In the genomic region with DNA sequence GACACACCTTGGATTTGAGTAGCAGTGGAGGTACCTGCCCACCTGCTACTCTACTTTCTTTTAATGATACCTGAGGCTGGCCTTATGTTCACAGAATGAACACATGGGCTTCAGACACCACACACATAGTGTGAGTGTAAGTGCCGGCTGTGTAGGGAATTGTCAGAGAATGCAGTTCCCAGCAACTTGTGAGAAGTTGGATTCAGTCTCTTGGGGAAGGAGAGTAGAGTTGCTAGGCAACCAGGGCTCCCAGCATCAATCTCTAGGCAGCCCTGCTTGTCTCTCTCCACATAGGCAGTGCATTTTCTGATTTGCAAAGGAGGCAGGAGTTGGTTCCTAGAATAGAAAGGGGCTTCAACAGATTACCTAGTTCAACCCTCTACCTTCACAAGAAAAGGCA, we compare ENCODE assay signal across 28 cellular contexts.
"Had no signal": no experiment of that assay in that cellular context is flagged by ENCODE, and none has a peak within 500 bp of the region (broad histone marks: within the 10 kb centered on the region; RNA-seq: fewer than 3 reads in every experiment).

No MANE protein-coding gene starts in this region.

- H3K4me3 ChIP-seq: adrenal gland, body of pancreas, colonic mucosa, esophagus squamous epithelium, gastroesophageal sphincter had no signal

- H3K4me1 ChIP-seq: adrenal gland, body of pancreas, colonic mucosa, esophagus squamous epithelium, gastroesophageal sphincter had no signal

- H3K36me3 Mint-ChIP-seq: activated naive CD8-positive, alpha-beta T cell had no signal

- H3K9me3 ChIP-seq: adrenal gland, body of pancreas, colonic mucosa, esophagus squamous epithelium had no signal

- H3K4me3 Mint-ChIP-seq: activated B cell treated with CpG ODN at 0.5 μM for 24 hours; activated CD8-positive, alpha-beta T cell treated with anti-CD3 and anti-CD28 coated beads for 36 hours; activated naive CD8-positive, alpha-beta T cell; activated T-cell treated with anti-CD3 and anti-CD28 coated beads, Interleukin-2, amount 50 U/mL, for 4 hours; activated T-helper 17 cell treated with anti-CD3 and anti-CD28 coated beads, Interleukin-2, amount 50 U/mL, for 72 hours; T-helper 17 cell; T-helper 2 cell treated with Interferon-gamma antibody and Interleukin-4, amounts not matched to agents 5 μg/mL and 100 μg/mL, for 36 hours had no signal

- H3K36me3 ChIP-seq: adrenal gland, colonic mucosa, esophagus squamous epithelium, gastroesophageal sphincter had no signal

- H3K27ac Mint-ChIP-seq: activated B cell treated with CpG ODN at 0.5 μM for 24 hours; activated CD8-positive, alpha-beta T cell treated with anti-CD3 and anti-CD28 coated beads for 36 hours; activated naive CD8-positive, alpha-beta T cell; activated T-helper 17 cell treated with anti-CD3 and anti-CD28 coated beads, Interleukin-2, amount 50 U/mL, for 72 hours; T-helper 17 cell; T-helper 2 cell treated with Interferon-gamma antibody and Interleukin-4, amounts not matched to agents 5 μg/mL and 100 μg/mL, for 36 hours had no signal

- H3K9me3 Mint-ChIP-seq: activated T-cell treated with anti-CD3 and anti-CD28 coated beads, Interleukin-2, amount 50 U/mL, for 4 hours; activated T-helper 17 cell treated with anti-CD3 and anti-CD28 coated beads, Interleukin-2, amount 50 U/mL, for 72 hours had no signal

- H3K27ac ChIP-seq: adrenal gland, body of pancreas, colonic mucosa, epithelial cell of prostate, esophagus squamous epithelium, gastroesophageal sphincter, WERI-Rb-1 had no signal

- DNase-seq: activated B cell treated with CpG ODN at 0.5 μM for 24 hours; activated CD4-positive, alpha-beta T cell treated with anti-CD3 and anti-CD28 coated beads for 48 hours; activated CD4-positive, alpha-beta T cell treated with anti-CD3 and anti-CD28 coated beads, Interleukin-2, amount 50 U/mL, for 1 hour; activated CD4-positive, alpha-beta T cell treated with anti-CD3 and anti-CD28 coated beads, Interleukin-2, amount 50 U/mL, for 48 hours; activated CD8-positive, alpha-beta memory T cell treated with anti-CD3 and anti-CD28 coated beads for 24 hours; activated CD8-positive, alpha-beta T cell treated with anti-CD3 and anti-CD28 coated beads for 36 hours; activated effector memory CD4-positive, alpha-beta T cell treated with Interleukin-2 at 50 U/mL for 16 hours; activated gamma-delta T cell treated with Interleukin-2 at 50 U/mL for 16 hours; activated naive CD4-positive, alpha-beta T cell treated with anti-CD3 and anti-CD28 coated beads, Interleukin-2, amount 50 U/mL, for 16 hours; activated naive CD4-positive, alpha-beta T cell treated with Interleukin-2 at 50 U/mL for 16 hours; activated T-cell treated with anti-CD3 and anti-CD28 coated beads, Interleukin-2, amount 50 U/mL, for 4 hours; adrenal gland; aorta; body of pancreas; colonic mucosa; effector CD8-positive, alpha-beta T cell; esophagus squamous epithelium; foreskin melanocyte; T-helper 1 cell; T-helper 17 cell; T1000; WERI-Rb-1 had no signal

- H3K4me1 Mint-ChIP-seq: activated B cell treated with CpG ODN at 0.5 μM for 24 hours; activated T-helper 17 cell treated with anti-CD3 and anti-CD28 coated beads, Interleukin-2, amount 50 U/mL, for 72 hours had no signal

- ATAC-seq: activated CD4-positive, CD25-positive, alpha-beta regulatory T cell treated with anti-CD3 and anti-CD28 coated beads, Interleukin-2, amount 50 U/mL, for 24 hours; activated CD8-positive, alpha-beta T cell treated with anti-CD3 and anti-CD28 coated beads for 36 hours; activated T-cell treated with anti-CD3 and anti-CD28 coated beads, Interleukin-2, amount 50 U/mL, for 4 hours; activated T-helper 17 cell treated with anti-CD3 and anti-CD28 coated beads, Interleukin-2, amount 50 U/mL, for 72 hours; body of pancreas; gastroesophageal sphincter; T-helper 17 cell had no signal

- H3K27me3 ChIP-seq: adrenal gland, body of pancreas, colonic mucosa had no signal
